Comparison of ENCODE assay signal across 31 cellular contexts in genomic region chr1:244329591-244330317, GRCh38.
A peak's percentile ranks its signal among the peaks of the same experiment; 100 is the strongest.
DNase-seq lines count a peak whose midpoint lies in the region; ATAC-seq, FAIRE-seq and TF ChIP-seq lines count a peak whose summit lies in the region.
"Had no signal": no experiment of that assay in that cellular context is flagged by ENCODE, and none has a peak within 500 bp of the region (broad histone marks: within the 10 kb centered on the region; RNA-seq: fewer than 3 reads in every experiment).

No MANE protein-coding gene starts in this region.

- H3K9me3 Mint-ChIP-seq in HFFc6: no peaks in the 10 kb centered on the region
- peaks cover 3 to 13% (median 12%) of the 10 kb centered on the region in 3 donors for H3K9me3 Mint-ChIP-seq in T-cell

- no peaks in the 10 kb centered on the region for H3K27me3 ChIP-seq in foreskin keratinocyte
- H3K27me3 ChIP-seq: MG63, neutrophil, sigmoid colon had no signal

- H3K4me1 ChIP-seq in foreskin keratinocyte: peaks cover 6% of the 10 kb centered on the region
- H3K4me1 ChIP-seq: sigmoid colon had no signal

- H3K27ac Mint-ChIP-seq in HFFc6 (no peak overlapping the region; the same call in 1 of the 2 replicates), T-cell (no peak overlapping the region)
- H3K27ac Mint-ChIP-seq: activated CD8-positive, alpha-beta T cell treated with anti-CD3 and anti-CD28 coated beads for 36 hours; activated naive CD4-positive, alpha-beta T cell treated with anti-CD3 and anti-CD28 coated beads, Interleukin-2, amount 50 U/mL, for 24 hours; activated T-helper 2 cell treated with anti-CD3 and anti-CD28 coated beads, Interferon-gamma antibody, Interleukin-2, Interleukin-4, amounts not matched to agents 10 μg/mL and 5 μg/mL and 100 μg/mL, durations not matched to agents 14 hours and 24 hours and 36 hours; CD4-positive, alpha-beta T cell had no signal

- H3K4me1 Mint-ChIP-seq in HFFc6 (ENCODE audit: low read depth) (peaks cover 33% of the 10 kb centered on the region), T-cell (peaks cover 0 to 22% (median 9%) of the 10 kb centered on the region in 3 donors)

- H3K4me3 Mint-ChIP-seq in HFFc6: no peak overlapping the region
- no peak overlapping the region for H3K4me3 Mint-ChIP-seq in T-cell
- H3K4me3 Mint-ChIP-seq: activated CD8-positive, alpha-beta T cell treated with anti-CD3 and anti-CD28 coated beads for 36 hours; activated naive CD4-positive, alpha-beta T cell treated with anti-CD3 and anti-CD28 coated beads, Interleukin-2, amount 50 U/mL, for 24 hours; CD4-positive, alpha-beta T cell had no signal

- POLR2A ChIA-PET in T-cell (lab: Charles Lee): no interaction called here

- H3K36me3 Mint-ChIP-seq in HFFc6 (ENCODE audit: low read depth) (peaks cover 9% of the 10 kb centered on the region; the same call in 1 of the 2 replicates), T-cell (no peaks in the 10 kb centered on the region)

- H3K27ac ChIP-seq in foreskin keratinocyte: peak overlapping the region; percentile 15
- H3K27ac ChIP-seq: dorsolateral prefrontal cortex, GM23248, heart right ventricle, neutrophil, sigmoid colon, thoracic aorta had no signal

- FAIRE-seq in A204.1 (lab: Jason Lieb, UNC): peak; percentile 54
- FAIRE-seq: endothelial cell of umbilical vein had no signal

- TF ChIP-seq CTCF in HFFc6 (IDR thresholded peaks at IDR 0.05) (no peak), foreskin keratinocyte (conservative IDR thresholded peaks at IDR 0.05) (no peak)

- CTCF ChIA-PET in T-cell (lab: Charles Lee): no interaction called here

- ATAC-seq in foreskin keratinocyte (peak; percentile 76), HG02884 (IDR thresholded peaks at IDR 0.05; ENCODE audit: unreplicated experiment) (no peak), T-cell (replicated peaks in 1 of 4) (no peak)
- ATAC-seq: activated CD8-positive, alpha-beta T cell treated with anti-CD3 and anti-CD28 coated beads for 36 hours; heart right ventricle; left lobe of liver; stimulated activated naive CD8-positive, alpha-beta T cell treated with anti-CD3 and anti-CD28 coated beads, Interleukin-15, Interleukin-2, amounts not matched to agents 100 U/mL and 50 U/mL, for 24 hours had no signal

- DNase-seq in HFFc6 (peak; percentile 54), astrocyte of the hippocampus (ENCODE audit: low read depth, low spot score) (peak; percentile 39), foreskin keratinocyte (peak; percentile 45 to 89), superior temporal gyrus (ENCODE audit: extremely low spot score) (no peak), T-cell (no peak)
- DNase-seq in stimulated activated CD8-positive, alpha-beta memory T cell treated with anti-CD3 and anti-CD28 coated beads, Interleukin-4, amount 100 ng/mL, for 48 hours: no peak
- DNase-seq: 8988T; activated CD4-positive, CD25-positive, alpha-beta regulatory T cell treated with anti-CD3 and anti-CD28 coated beads, Interleukin-2, amount 50 U/mL, for 72 hours; activated CD8-positive, alpha-beta T cell treated with anti-CD3 and anti-CD28 coated beads for 36 hours; AML-193; aorta; CD4-positive, alpha-beta T cell; central memory CD4-positive, alpha-beta T cell; dorsolateral prefrontal cortex; GM23248; heart right ventricle; mesenchymal stem cell; MG63; NCI-H1105 treated with DMSO at 0.1 percent for 48 hours; NCI-H446; NCI-H82; sigmoid colon; stimulated activated naive CD8-positive, alpha-beta T cell treated with anti-CD3 and anti-CD28 coated beads, Interleukin-15, Interleukin-2, amounts not matched to agents 100 U/mL and 50 U/mL, for 24 hours had no signal

- peaks cover 4% of the 10 kb centered on the region for H3K27me3 Mint-ChIP-seq in HFFc6 (ENCODE audit: insufficient read depth)
- peaks cover 9 to 14% of the 10 kb centered on the region in 2 donors for H3K27me3 Mint-ChIP-seq in T-cell

Comparison
In these comparisons a context has a peak if more than half of its experiments do, and no peak if none do; other contexts are left out.
1. DNase-seq: peak in HFFc6 (single experiment), astrocyte of the hippocampus (single experiment) and foreskin keratinocyte (2 of 2); none in superior temporal gyrus (single experiment), stimulated activated CD8-positive, alpha-beta memory T cell treated with anti-CD3 and anti-CD28 coated beads, Interleukin-4, amount 100 ng/mL, for 48 hours (single experiment) and T-cell (0 of 34).